Comparison of ENCODE assay signal across 17 cellular contexts in genomic region chr12:85423947-85424346, GRCh38.
DNase-seq lines count a peak whose midpoint lies in the region; ATAC-seq and TF ChIP-seq lines count a peak whose summit lies in the region.
"Had no signal": no experiment of that assay in that cellular context is flagged by ENCODE, and none has a peak within 500 bp of the region (broad histone marks: within the 10 kb centered on the region; RNA-seq: fewer than 3 reads in every experiment).

No MANE protein-coding gene starts in this region.

- DNase-seq in GM13976 (ENCODE audit: low spot score) (no peak), left cardiac atrium (no peak), putamen (ENCODE audit: low spot score) (no peak)
- DNase-seq in activated T-cell treated with anti-CD3 and anti-CD28 coated beads, Interleukin-2, amount 50 U/mL, for 4 hours = no peak
- DNase-seq: activated CD8-positive, alpha-beta memory T cell treated with anti-CD3 and anti-CD28 coated beads, Interleukin-2, amount 50 U/mL, for 4 hours; anterior cingulate cortex; left lung; NCI-H2081; nucleus accumbens; PC-3; stimulated activated CD4-positive, alpha-beta T cell treated with anti-CD3 and anti-CD28 coated beads, Interleukin-15, amount 100 ng/mL, for 24 hours had no signal

- H3K9ac ChIP-seq in BLaER1 treated with 17β-estradiol and CSF1 and Interleukin-3, amounts not matched to agents 10 nM and 100 nM = no peak overlapping the region

- no peaks in the 10 kb centered on the region for H3K36me3 ChIP-seq in BLaER1 treated with 17β-estradiol and CSF1 and Interleukin-3, amounts not matched to agents 10 nM and 100 nM
- H3K36me3 ChIP-seq: left lung had no signal

- H3K27ac ChIP-seq in BLaER1 treated with 17β-estradiol and CSF1 and Interleukin-3, amounts not matched to agents 10 nM and 100 nM = no peak overlapping the region
- H3K27ac ChIP-seq: A549, left lung had no signal

- no peaks in the 10 kb centered on the region for H4K20me1 ChIP-seq in BLaER1 treated with 17β-estradiol and CSF1 and Interleukin-3, amounts not matched to agents 10 nM and 100 nM

- H3K4me2 ChIP-seq in BLaER1 treated with 17β-estradiol and CSF1 and Interleukin-3, amounts not matched to agents 10 nM and 100 nM = peak overlapping the region in 6 of 11 experiments; percentile 11 to 57 (median 44); a peak in 6 of 22 replicates

- intact Hi-C loops in left cardiac atrium (cut with DNase I) = no loop called here

- ATAC-seq in GM19372 (IDR thresholded peaks at IDR 0.05; ENCODE audit: low read depth, unreplicated experiment) = peak; percentile 56
- ATAC-seq in HG02759 (IDR thresholded peaks at IDR 0.05; ENCODE audit: unreplicated experiment) = peak; percentile 61
- ATAC-seq in HG03439 (IDR thresholded peaks at IDR 0.05; ENCODE audit: unreplicated experiment) = peak; percentile 47
- ATAC-seq in activated T-cell treated with anti-CD3 and anti-CD28 coated beads, Interleukin-2, amount 50 U/mL, for 4 hours = no peak
- ATAC-seq in left cardiac atrium = no peak

- TF ChIP-seq CTCF in GM13976 (IDR thresholded peaks at IDR 0.05; ENCODE audit: borderline replicate concordance, control extremely low read depth, extremely low read depth, insufficient read depth, missing control alignments) = no peak

- no peaks in the 10 kb centered on the region for H3K9me3 ChIP-seq in BLaER1 treated with 17β-estradiol and CSF1 and Interleukin-3, amounts not matched to agents 10 nM and 100 nM (replicated peaks in 1 of 11)
- H3K9me3 ChIP-seq: A549, left lung had no signal

- H3K27me3 Mint-ChIP-seq in activated T-cell treated with anti-CD3 and anti-CD28 coated beads, Interleukin-2, amount 50 U/mL, for 4 hours (ENCODE audit: low read depth) = no peaks in the 10 kb centered on the region
- H3K27me3 Mint-ChIP-seq: IgD-negative memory B cell had no signal

- H3K27me3 ChIP-seq in BLaER1 treated with 17β-estradiol and CSF1 and Interleukin-3, amounts not matched to agents 10 nM and 100 nM = no peaks in the 10 kb centered on the region
- H3K27me3 ChIP-seq: left lung had no signal

- no peaks in the 10 kb centered on the region for H3K36me3 Mint-ChIP-seq in activated T-cell treated with anti-CD3 and anti-CD28 coated beads, Interleukin-2, amount 50 U/mL, for 4 hours (ENCODE audit: insufficient read depth)
- H3K36me3 Mint-ChIP-seq: IgD-negative memory B cell had no signal

- peaks cover 6% of the 10 kb centered on the region for H3K9me3 Mint-ChIP-seq in activated T-cell treated with anti-CD3 and anti-CD28 coated beads, Interleukin-2, amount 50 U/mL, for 4 hours
- H3K9me3 Mint-ChIP-seq: IgD-negative memory B cell had no signal

- H3K4me3 Mint-ChIP-seq in activated T-cell treated with anti-CD3 and anti-CD28 coated beads, Interleukin-2, amount 50 U/mL, for 4 hours = no peak overlapping the region

- no peaks in the 10 kb centered on the region for H3K4me1 Mint-ChIP-seq in activated T-cell treated with anti-CD3 and anti-CD28 coated beads, Interleukin-2, amount 50 U/mL, for 4 hours (ENCODE audit: low read depth)

- no peak overlapping the region for H3K4me3 ChIP-seq in BLaER1 treated with 17β-estradiol and CSF1 and Interleukin-3, amounts not matched to agents 10 nM and 100 nM
- H3K4me3 ChIP-seq: A549, left lung had no signal

- in situ Hi-C loops in GM13976 (cut with MboI; ENCODE audit: low sequenced_read_pairs, unreplicated experiment) = no loop called here

- H3K4me1 ChIP-seq in BLaER1 treated with 17β-estradiol and CSF1 and Interleukin-3, amounts not matched to agents 10 nM and 100 nM = peaks cover 0 to 11% (median 5%) of the 10 kb centered on the region in 10 experiments; a peak in 10 of 20 replicates
- H3K4me1 ChIP-seq: A549, left lung had no signal

Comparison
In these comparisons a context has a peak if more than half of its experiments do, and no peak if none do; other contexts are left out.
1. ATAC-seq: peak in GM19372 (single experiment), HG02759 (single experiment) and HG03439 (single experiment); none in activated T-cell treated with anti-CD3 and anti-CD28 coated beads, Interleukin-2, amount 50 U/mL, for 4 hours (0 of 2) and left cardiac atrium (0 of 2).